ENCODE assay signal across 8 cellular contexts in the genomic region with DNA sequence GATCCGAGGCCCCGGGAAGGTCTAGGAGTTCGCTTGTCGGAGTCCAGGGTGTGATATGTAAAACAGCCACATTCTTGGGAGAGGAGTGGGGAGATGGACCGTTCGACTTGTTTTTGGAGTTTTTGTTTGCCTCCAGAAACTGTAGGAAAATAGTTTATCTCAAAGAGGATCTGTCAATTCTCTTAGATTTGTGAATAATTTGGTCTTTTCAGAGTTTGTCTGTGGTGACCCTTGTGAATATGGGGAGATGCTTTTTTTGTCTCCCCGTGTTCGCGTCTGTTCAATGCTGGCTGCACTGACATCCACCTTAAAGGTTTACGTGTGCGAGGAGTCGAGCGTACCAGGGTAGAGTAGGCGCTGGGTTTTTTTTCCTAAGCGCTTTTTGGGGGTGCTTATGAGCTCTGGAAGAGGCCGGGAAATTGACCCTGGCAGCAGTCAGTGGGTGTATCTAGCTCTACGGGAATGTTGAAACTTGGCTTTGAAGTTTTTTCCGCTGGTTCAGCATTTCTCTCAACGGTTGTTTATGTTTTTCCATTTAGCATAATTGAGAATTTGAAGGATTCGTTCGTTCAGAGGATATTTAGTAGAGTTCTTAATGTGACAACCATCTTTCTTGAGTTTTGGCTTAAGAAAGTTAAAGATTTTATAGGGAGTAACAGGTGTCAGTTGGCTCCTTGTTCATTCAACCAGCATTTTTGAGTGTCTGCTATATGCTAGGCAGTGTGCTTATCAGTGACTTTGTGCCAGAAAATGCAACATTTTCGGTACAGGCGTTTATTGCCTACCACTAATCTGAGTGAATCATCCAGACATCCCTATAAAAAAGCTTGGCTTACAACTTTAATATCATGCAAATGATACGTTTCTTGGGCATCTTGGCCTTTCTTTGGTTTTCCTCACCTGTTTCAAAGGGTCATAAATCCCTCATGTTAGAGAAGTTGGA. TPM values are rescaled to one million over a fixed set of nuclear protein-coding genes. Genes with fewer than 3 reads are reported as not detected.
DNase-seq lines count a peak whose midpoint lies in the region; ATAC-seq and TF ChIP-seq lines count a peak whose summit lies in the region.

No MANE protein-coding gene starts in this region.

- H3K9ac ChIP-seq in mucosa of rectum (ENCODE audit: low read depth in 1 of 2, low read length in 2 of 2), result peak overlapping the region; percentile 89 to 91

- no peaks in the 10 kb centered on the region for H3K9me3 ChIP-seq in mucosa of rectum (ENCODE audit: control insufficient read depth in 2 of 2, low read length in 2 of 2)

- peaks cover 58% of the 10 kb centered on the region for H3K4me1 Mint-ChIP-seq in dendritic cell treated with granulocyte-macrophage colony-stimulating factor and Interleukin-4, amounts not matched to agents 40 ng/mL and 50 ng/mL, for 4 days (ENCODE audit: low read depth)

- no peaks in the 10 kb centered on the region for H3K9me3 Mint-ChIP-seq in dendritic cell treated with granulocyte-macrophage colony-stimulating factor and Interleukin-4, amounts not matched to agents 40 ng/mL and 50 ng/mL, for 4 days

- peak overlapping the region; percentile 98 for H3K4me3 ChIP-seq in NB4 (ENCODE audit: low read depth, low read length)
- H3K4me3 ChIP-seq in mucosa of rectum (ENCODE audit: low read length in 2 of 2), result peak overlapping the region; percentile 80 to 98

- DNase-seq in Daoy (ENCODE audit: low read depth), result peak; percentile 52
- peak; percentile 21 for DNase-seq in NB4 (ENCODE audit: low read depth)
- no peak for DNase-seq in NCI-H2029 treated with DMSO at 0.1 percent for 48 hours (lab: John Stamatoyannopoulos, UW)
- no peak for DNase-seq in DMS53 treated with DMSO at 0.1 percent for 48 hours (lab: John Stamatoyannopoulos, UW; ENCODE audit: unreplicated experiment)
- DNase-seq in occipital lobe (lab: John Stamatoyannopoulos, UW), result no peak

- no peaks in the 10 kb centered on the region for H3K27me3 Mint-ChIP-seq in dendritic cell treated with granulocyte-macrophage colony-stimulating factor and Interleukin-4, amounts not matched to agents 40 ng/mL and 50 ng/mL, for 4 days

- peaks cover 36% of the 10 kb centered on the region for H3K36me3 Mint-ChIP-seq in dendritic cell treated with granulocyte-macrophage colony-stimulating factor and Interleukin-4, amounts not matched to agents 40 ng/mL and 50 ng/mL, for 4 days (ENCODE audit: low read depth)

- no peak for TF ChIP-seq CTCF in NB4 (IDR thresholded peaks at IDR 0.05; ENCODE audit: low read depth, low read length)

- peaks cover 0 to 3% of the 10 kb centered on the region in 2 donors for H3K36me3 ChIP-seq in mucosa of rectum (ENCODE audit: control insufficient read depth in 2 of 2, insufficient read depth in 2 of 2, low read length in 2 of 2)

- no peaks in the 10 kb centered on the region for H3K27me3 ChIP-seq in mucosa of rectum (ENCODE audit: control insufficient read depth in 2 of 2, insufficient read depth in 2 of 2, low read length in 2 of 2)

- intact Hi-C loops in dendritic cell treated with granulocyte-macrophage colony-stimulating factor and Interleukin-4, amounts not matched to agents 40 ng/mL and 50 ng/mL, for 4 days (cut with micrococcal nuclease), result loop anchor here (5.0 to 10.0 kb wide), 2 partner anchors 73 to 74 kb away; a partner anchor contains a TSS

- H3K27ac ChIP-seq in mucosa of rectum (ENCODE audit: low read depth in 2 of 2, low read length in 2 of 2), result peak overlapping the region; percentile 94 to 98

- peak overlapping the region; percentile 98 for H3K4me3 Mint-ChIP-seq in dendritic cell treated with granulocyte-macrophage colony-stimulating factor and Interleukin-4, amounts not matched to agents 40 ng/mL and 50 ng/mL, for 4 days

- H3K27ac Mint-ChIP-seq in dendritic cell treated with granulocyte-macrophage colony-stimulating factor and Interleukin-4, amounts not matched to agents 40 ng/mL and 50 ng/mL, for 4 days, result peak overlapping the region; percentile 99

- TF ChIP-seq POLR2A in NB4 (IDR thresholded peaks at IDR 0.05; ENCODE audit: extremely low read depth, insufficient read length), result no peak

- peaks cover 11 to 14% of the 10 kb centered on the region in 2 donors for H3K4me1 ChIP-seq in mucosa of rectum (ENCODE audit: control insufficient read depth in 2 of 2, insufficient read depth in 2 of 2, low read length in 2 of 2)

- ATAC-seq in HG03280 (IDR thresholded peaks at IDR 0.05; ENCODE audit: unreplicated experiment), result no peak

RNA-seq across cellular contexts. Expression of a gene that starts 1.2 kb away (rescaled TPM):
- total RNA-seq in Daoy (2014; rRNA removed; shearing (Covaris generic)), result 61.0 and 77.7 TPM in 2 replicates
- 5.1 TPM for total RNA-seq in occipital lobe

RNA-seq across cellular contexts. Expression of a gene that starts 16.0 kb away (rescaled TPM):
- total RNA-seq in Daoy (2014; rRNA removed; shearing (Covaris generic)), result 10.8 and 27.3 TPM in 2 replicates
- total RNA-seq in occipital lobe, result 29.5 TPM

Comparison
In these comparisons a context has a peak if more than half of its experiments do, and no peak if none do; other contexts are left out.
1. DNase-seq: peak in Daoy (single experiment) and NB4 (single experiment); none in NCI-H2029 treated with DMSO at 0.1 percent for 48 hours (single experiment), DMS53 treated with DMSO at 0.1 percent for 48 hours (single experiment) and occipital lobe (single experiment).
2. RNA of a gene that starts 1.2 kb away (total RNA-seq): 61.0 to 77.7 TPM in Daoy; 5.1 TPM in occipital lobe (single experiment); every median in the first group is over 10 times any median in the second.